In genomic region chr4:77156533-77156911, GRCh38 we compare ENCODE assay signal across 7 cellular contexts. TPM values are rescaled to one million over a fixed set of nuclear protein-coding genes. Genes with fewer than 3 reads are reported as not detected.
DNase-seq lines count a peak whose midpoint lies in the region; ATAC-seq, FAIRE-seq and TF ChIP-seq lines count a peak whose summit lies in the region.

No MANE protein-coding gene starts in this region.

- H3K9me1 ChIP-seq in K562 (ENCODE audit: control insufficient read depth, insufficient read depth, low read length): no peaks in the 10 kb centered on the region

- H3K79me2 ChIP-seq in K562 (ENCODE audit: control insufficient read depth, insufficient read depth, low read length): no peaks in the 10 kb centered on the region

- peaks cover 3 to 17% of the 10 kb centered on the region in 2 experiments; a peak in 4 of 5 replicates for H3K4me1 ChIP-seq in K562 (replicated peaks in 1 of 2; ENCODE audit: control insufficient read depth in 2 of 2, insufficient read depth in 2 of 2, low read length in 2 of 2)

- TF ChIP-seq POLR2A in K562 (conservative IDR thresholded peaks at IDR 0.05): peak; percentile 75

- no peaks in the 10 kb centered on the region for H3K9me3 ChIP-seq in K562 (replicated peaks; ENCODE audit: control insufficient read depth, insufficient read depth, low read depth, low read length)

- DNase-seq in GM18507 (ENCODE audit: extremely low spot score, insufficient read length, low read depth) (peak; percentile 91), NCI-H187 (lab: John Stamatoyannopoulos, UW) (peak; percentile 93 to 97), T-helper 2 cell (peak; percentile 80 to 100 (median 94)), K562 (ENCODE audit: extremely low read depth in 1 of 4, low spot score in 3 of 4) (peak; percentile 95 to 99 (median 97)), hypothalamus (lab: John Stamatoyannopoulos, UW) (peak in 50 of 51 donors; percentile 81 to 99 (median 95)), retinal pigment epithelial cell (ENCODE audit: low read depth) (peak; percentile 99)

- peak overlapping the region; percentile 88 for H3K27ac ChIP-seq in K562 (ENCODE audit: extremely low read depth, low read depth, low read length)

- peak overlapping the region; percentile 73 for H3K4me3 ChIP-seq in K562
- peak overlapping the region; percentile 95 for H3K4me3 ChIP-seq in retinal pigment epithelial cell (ENCODE audit: low read length)

- no peaks in the 10 kb centered on the region for H4K20me1 ChIP-seq in K562 (replicated peaks; ENCODE audit: control insufficient read depth, insufficient read depth, low read length)

- FAIRE-seq in GM18507 (lab: Jason Lieb, UNC) (peak; percentile 100), K562 (lab: Jason Lieb, UNC) (peak; percentile 100)

- peak overlapping the region; percentile 78 to 96 for H3K9ac ChIP-seq in K562 (ENCODE audit: insufficient read depth in 1 of 2, low read depth in 2 of 2, low read length in 2 of 2)

- H3K4me2 ChIP-seq in K562 (ENCODE audit: insufficient read depth, low read length): peak overlapping the region; percentile 86

- peak overlapping the region; percentile 87 for H2AFZ ChIP-seq in K562 (ENCODE audit: low read depth, low read length)

- ATAC-seq in HG02943 (IDR thresholded peaks at IDR 0.05; ENCODE audit: low read depth, unreplicated experiment) (peak; percentile 93), K562 (peak; percentile 95)

- CTCF ChIA-PET in K562 (lab: Yijun Ruan, JAX; ENCODE audit: low intra/inter-chr PET ratio): no interaction called here

- WGBS in K562 (ENCODE audit: insufficient coverage, low coverage, missing lambda C conversion rate): 0% methylated on average over 17 of the region's 17 CpGs

- intact Hi-C loops in K562 (cut with micrococcal nuclease): loop anchor here (2.0 to 5.0 kb wide), 4 partner anchors 49 to 208 kb away; partner anchors contain the start of genes CCNI and SEPTIN11

- no peak for TF ChIP-seq RAD21 in K562 (CRISPR knock-in tag; conservative IDR thresholded peaks at IDR 0.05 in 1 of 2, IDR thresholded peaks at IDR 0.05 in 1 of 2)

- TF ChIP-seq EP300 in K562 (IDR thresholded peaks at IDR 0.05; ENCODE audit: low read length): no peak

- no TSS peak for BruUV-seq in K562 (replicated peaks; lab: Mats Ljungman, UMichigan)

- H3K36me3 ChIP-seq in K562 (ENCODE audit: control insufficient read depth, insufficient read depth, low read length): no peaks in the 10 kb centered on the region

- TF ChIP-seq CTCF in K562 (IDR thresholded peaks at IDR 0.05 in 2 of 3, conservative IDR thresholded peaks at IDR 0.05 in 1 of 3; ENCODE audit: insufficient read depth in 2 of 3, low read depth in 1 of 3, low read length in 3 of 3) (no peak), retinal pigment epithelial cell (conservative IDR thresholded peaks at IDR 0.05; ENCODE audit: low read depth, low read length) (no peak)

- in situ Hi-C loops in K562 (cut with MboI): no loop called here

- POLR2A ChIA-PET in K562 (lab: Yijun Ruan, JAX): interaction anchor here (0.9 to 1.0 kb wide), 2 partner anchors 10 to 23 kb away, joined by 3 to 4 read pairs; no protein-coding TSS in a partner anchor

- no peaks in the 10 kb centered on the region for H3K27me3 ChIP-seq in K562 (ENCODE audit: control insufficient read depth in 2 of 2, insufficient read depth in 2 of 2, low read length in 2 of 2)

TF ChIP-seq in K562, 482 proteins besides CTCF, POLR2A, EP300 and RAD21 (continues in another document):
- TF ChIP-seq FOS (IDR thresholded peaks at IDR 0.05; ENCODE audit: extremely low read depth, insufficient read length) (peak; percentile 90), ZNF239 (CRISPR knock-in tag; IDR thresholded peaks at IDR 0.05) (no peak), FOXJ3 (CRISPR knock-in tag; IDR thresholded peaks at IDR 0.05) (no peak), TSC22D4 (tag; IDR thresholded peaks at IDR 0.05) (no peak), KLF6 (CRISPR knock-in tag; IDR thresholded peaks at IDR 0.05; ENCODE audit: borderline replicate concordance) (no peak), SRF (CRISPR knock-in tag; IDR thresholded peaks at IDR 0.05) (no peak), GMEB1 (CRISPR knock-in tag; IDR thresholded peaks at IDR 0.05) (no peak), ZNF143 (CRISPR knock-in tag; IDR thresholded peaks at IDR 0.05) (no peak), EZH2 (IDR thresholded peaks at IDR 0.05; ENCODE audit: borderline replicate concordance, low read depth, low read length) (no peak), CBFA2T3 (IDR thresholded peaks at IDR 0.05) (no peak), ZNF589 (CRISPR knock-in tag; IDR thresholded peaks at IDR 0.05; ENCODE audit: low read depth) (no peak), ZNF263 (CRISPR knock-in tag; IDR thresholded peaks at IDR 0.05; ENCODE audit: borderline replicate concordance) (no peak), HDAC6 (IDR thresholded peaks at IDR 0.05; ENCODE audit: low read depth, low read length) (no peak), SUPT5H (IDR thresholded peaks at IDR 0.05) (peak; percentile 60; the same call in 1 of the 2 replicates)
- TF ChIP-seq, protein P1, sequence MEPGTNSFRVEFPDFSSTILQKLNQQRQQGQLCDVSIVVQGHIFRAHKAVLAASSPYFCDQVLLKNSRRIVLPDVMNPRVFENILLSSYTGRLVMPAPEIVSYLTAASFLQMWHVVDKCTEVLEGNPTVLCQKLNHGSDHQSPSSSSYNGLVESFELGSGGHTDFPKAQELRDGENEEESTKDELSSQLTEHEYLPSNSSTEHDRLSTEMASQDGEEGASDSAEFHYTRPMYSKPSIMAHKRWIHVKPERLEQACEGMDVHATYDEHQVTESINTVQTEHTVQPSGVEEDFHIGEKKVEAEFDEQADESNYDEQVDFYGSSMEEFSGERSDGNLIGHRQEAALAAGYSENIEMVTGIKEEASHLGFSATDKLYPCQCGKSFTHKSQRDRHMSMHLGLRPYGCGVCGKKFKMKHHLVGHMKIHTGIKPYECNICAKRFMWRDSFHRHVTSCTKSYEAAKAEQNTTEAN (CRISPR knock-in tag; IDR thresholded peaks at IDR 0.05): no peak
- TF ChIP-seq, protein P2, sequence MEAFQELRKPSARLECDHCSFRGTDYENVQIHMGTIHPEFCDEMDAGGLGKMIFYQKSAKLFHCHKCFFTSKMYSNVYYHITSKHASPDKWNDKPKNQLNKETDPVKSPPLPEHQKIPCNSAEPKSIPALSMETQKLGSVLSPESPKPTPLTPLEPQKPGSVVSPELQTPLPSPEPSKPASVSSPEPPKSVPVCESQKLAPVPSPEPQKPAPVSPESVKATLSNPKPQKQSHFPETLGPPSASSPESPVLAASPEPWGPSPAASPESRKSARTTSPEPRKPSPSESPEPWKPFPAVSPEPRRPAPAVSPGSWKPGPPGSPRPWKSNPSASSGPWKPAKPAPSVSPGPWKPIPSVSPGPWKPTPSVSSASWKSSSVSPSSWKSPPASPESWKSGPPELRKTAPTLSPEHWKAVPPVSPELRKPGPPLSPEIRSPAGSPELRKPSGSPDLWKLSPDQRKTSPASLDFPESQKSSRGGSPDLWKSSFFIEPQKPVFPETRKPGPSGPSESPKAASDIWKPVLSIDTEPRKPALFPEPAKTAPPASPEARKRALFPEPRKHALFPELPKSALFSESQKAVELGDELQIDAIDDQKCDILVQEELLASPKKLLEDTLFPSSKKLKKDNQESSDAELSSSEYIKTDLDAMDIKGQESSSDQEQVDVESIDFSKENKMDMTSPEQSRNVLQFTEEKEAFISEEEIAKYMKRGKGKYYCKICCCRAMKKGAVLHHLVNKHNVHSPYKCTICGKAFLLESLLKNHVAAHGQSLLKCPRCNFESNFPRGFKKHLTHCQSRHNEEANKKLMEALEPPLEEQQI (IDR thresholded peaks at IDR 0.05): no peak
- TF ChIP-seq, protein P3, sequence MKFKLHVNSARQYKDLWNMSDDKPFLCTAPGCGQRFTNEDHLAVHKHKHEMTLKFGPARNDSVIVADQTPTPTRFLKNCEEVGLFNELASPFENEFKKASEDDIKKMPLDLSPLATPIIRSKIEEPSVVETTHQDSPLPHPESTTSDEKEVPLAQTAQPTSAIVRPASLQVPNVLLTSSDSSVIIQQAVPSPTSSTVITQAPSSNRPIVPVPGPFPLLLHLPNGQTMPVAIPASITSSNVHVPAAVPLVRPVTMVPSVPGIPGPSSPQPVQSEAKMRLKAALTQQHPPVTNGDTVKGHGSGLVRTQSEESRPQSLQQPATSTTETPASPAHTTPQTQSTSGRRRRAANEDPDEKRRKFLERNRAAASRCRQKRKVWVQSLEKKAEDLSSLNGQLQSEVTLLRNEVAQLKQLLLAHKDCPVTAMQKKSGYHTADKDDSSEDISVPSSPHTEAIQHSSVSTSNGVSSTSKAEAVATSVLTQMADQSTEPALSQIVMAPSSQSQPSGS (CRISPR knock-in tag; IDR thresholded peaks at IDR 0.05): no peak

RNA-seq across cellular contexts. Expression of gene CCNG2, which starts 0.5 kb away (rescaled TPM):
- total RNA-seq in K562 (2011; cell fraction: chromatin; rRNA removed; ENCODE audit: low replicate concordance): 8.9 and 21.5 TPM in 2 replicates
- total RNA-seq in K562 (2011; cell fraction: nucleolus; rRNA removed): 6.2 and 6.3 TPM in 2 replicates
- total RNA-seq in K562 (2011; cell fraction: nucleoplasm; rRNA removed): 9.2 and 12.8 TPM in 2 replicates
- total RNA-seq in K562 (2014; rRNA removed): 1.00 and 1.0 TPM in 2 replicates
- 2.9 and 3.6 TPM in 2 replicates for total RNA-seq in K562 (2014; rRNA removed; fragmentation: Illumina TruSeq; extraction: Trizol)
- 1.1 and 1.6 TPM in 2 replicates for total RNA-seq in K562 (2015; rRNA removed; fragmentation: Illumina TruSeq; extraction: Trizol)
- total RNA-seq in K562 (2021): 3.9 and 5.8 TPM in 2 replicates
- 6.6 and 7.8 TPM in 2 replicates for polyA plus RNA-seq in K562 (2011; rRNA removed)
- 0.48 and 3.1 TPM in 2 replicates for polyA plus RNA-seq in K562 (2011; cell fraction: cytosol; rRNA removed)
- polyA plus RNA-seq in K562 (2011; cell fraction: nucleus; rRNA removed): 5.6 and 16.1 TPM in 2 replicates
- 3.6 and 10.5 TPM in 2 replicates for polyA plus RNA-seq in K562 (2012)
- polyA plus RNA-seq in K562 (2014; fragmentation: Illumina TruSeq; extraction: Trizol): 4.2 and 4.4 TPM in 2 replicates
- 1 to 10 TPM in 1 of 2 experiments, under 1 TPM in 1; 0.49 to 1.5 TPM for polyA plus RNA-seq in K562 (2014; fragmentation: Nextera tagmentation; extraction: Ambion mirVana)
- 1.3 and 3.9 TPM in 2 replicates for polyA plus RNA-seq in K562 (2014; rRNA removed)
- 3.4 and 5.7 TPM in 2 replicates for polyA minus RNA-seq in K562 (2011; rRNA and poly(A)+ RNA removed)
- polyA minus RNA-seq in K562 (2011; cell fraction: cytosol; rRNA and poly(A)+ RNA removed): 1.2 and 1.6 TPM in 2 replicates
- 3.0 and 10.6 TPM in 2 replicates for polyA minus RNA-seq in K562 (2011; cell fraction: nucleus; rRNA and poly(A)+ RNA removed)

Comparison
In these comparisons a context has a peak if more than half of its experiments do, and no peak if none do; other contexts are left out.
1. Peak in every context shown above with its lines: DNase-seq, ATAC-seq, H3K4me3 ChIP-seq and H3K27ac ChIP-seq.